ENCODE assay signal across 13 cellular contexts in the genomic region with DNA sequence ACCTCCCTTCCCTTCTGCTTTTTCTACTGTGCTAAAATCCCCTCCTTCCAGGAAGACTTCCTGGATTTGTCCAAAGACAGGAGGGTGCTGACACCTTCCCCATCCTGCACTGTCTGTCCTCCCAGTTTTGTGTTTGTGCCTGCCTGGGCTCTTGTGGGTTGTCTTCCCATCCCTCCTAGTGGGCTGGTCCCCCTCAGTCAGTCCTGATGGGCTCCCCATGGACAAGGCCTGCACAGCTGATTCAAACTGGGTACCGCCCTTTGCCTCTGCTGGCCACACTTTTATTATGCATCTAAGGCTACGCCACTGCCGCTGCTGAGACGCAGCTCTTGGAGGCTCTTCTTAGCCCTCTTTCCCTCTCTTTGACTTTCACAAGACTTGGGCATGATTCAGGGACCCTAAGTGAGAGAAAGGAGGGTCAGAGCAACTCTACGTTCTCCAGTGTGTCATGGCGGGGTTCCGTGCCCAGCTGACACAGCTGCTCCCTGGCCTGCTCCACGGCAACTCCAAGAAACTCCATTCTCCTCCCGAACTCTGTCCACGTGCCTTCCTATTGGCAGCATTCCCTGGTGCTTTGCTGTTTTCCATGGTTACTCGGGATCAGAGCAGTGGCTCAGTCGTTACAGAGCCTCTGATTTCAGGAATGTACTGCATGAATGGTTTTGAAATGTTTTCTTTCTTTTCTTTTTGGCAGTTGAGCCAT. TPM values are rescaled to one million over a fixed set of nuclear protein-coding genes. Genes with fewer than 3 reads are reported as not detected.
A peak's percentile ranks its signal among the peaks of the same experiment; 100 is the strongest.
DNase-seq lines count a peak whose midpoint lies in the region; ATAC-seq, FAIRE-seq and TF ChIP-seq lines count a peak whose summit lies in the region.
"Had no signal": no experiment of that assay in that cellular context is flagged by ENCODE, and none has a peak within 500 bp of the region (broad histone marks: within the 10 kb centered on the region; RNA-seq: fewer than 3 reads in every experiment).

No MANE protein-coding gene starts in this region.

- H3K4me1 ChIP-seq in endothelial cell of umbilical vein (ENCODE audit: control insufficient read depth, extremely low read depth, insufficient read depth, low read length) (no peaks in the 10 kb centered on the region), left lung (no peaks in the 10 kb centered on the region), stomach (peaks cover 0 to 15% (median 5%) of the 10 kb centered on the region in 4 donors)

- DNase-seq in endothelial cell of umbilical vein (ENCODE audit: low read depth, low spot score) (peak; percentile 23), left lung (peak in 1 of 2 donors; percentile 53), stomach (no peak), MG63 (no peak)
- DNase-seq in activated CD8-positive, alpha-beta T cell treated with anti-CD3 and anti-CD28 coated beads, Interleukin-2, amount 10 ng/mL, durations not matched to agents 7 days and 5 days: no peak
- DNase-seq in activated T-helper 1 cell treated with anti-CD3 and anti-CD28 coated beads, Interleukin-12 subunit alpha, Interleukin-12 subunit beta, Interleukin-2, Interleukin-4 antibody, amounts not matched to agents 30 ng/mL and 10 ng/mL and 1 ng/mL, durations not matched to agents 14 hours and 24 hours and 36 hours (ENCODE audit: low spot score): no peak
- DNase-seq: NCI-H526, T-helper 9 cell had no signal

- dilution Hi-C loops in endothelial cell of umbilical vein (cut with MboI; ENCODE audit: extremely low pct_ligation_motif_present, low sequenced_read_pairs): no loop called here

- H3K9me3 ChIP-seq in endothelial cell of umbilical vein (replicated peaks; ENCODE audit: control insufficient read depth, insufficient read depth, low read length): no peaks in the 10 kb centered on the region
- H3K9me3 ChIP-seq in left lung: no peaks in the 10 kb centered on the region
- H3K9me3 ChIP-seq in stomach: no peaks in the 10 kb centered on the region
- H3K9me3 ChIP-seq in MG63: no peaks in the 10 kb centered on the region

- no peaks in the 10 kb centered on the region for H3K4me1 Mint-ChIP-seq in activated CD8-positive, alpha-beta T cell treated with anti-CD3 and anti-CD28 coated beads, Interleukin-2, amount 10 ng/mL, durations not matched to agents 7 days and 5 days (ENCODE audit: low read depth)
- no peaks in the 10 kb centered on the region for H3K4me1 Mint-ChIP-seq in activated T-helper 1 cell treated with anti-CD3 and anti-CD28 coated beads, Interleukin-12 subunit alpha, Interleukin-12 subunit beta, Interleukin-2, Interleukin-4 antibody, amounts not matched to agents 30 ng/mL and 10 ng/mL and 1 ng/mL, durations not matched to agents 14 hours and 24 hours and 36 hours (ENCODE audit: low read depth)

- TF ChIP-seq POLR2A in endothelial cell of umbilical vein (IDR thresholded peaks at IDR 0.05; ENCODE audit: low read depth, low read length) (no peak), stomach (IDR thresholded peaks at IDR 0.05) (no peak)

- TF ChIP-seq EP300 in Ishikawa (IDR thresholded peaks at IDR 0.05; ENCODE audit: borderline replicate concordance) (no peak; the same call in 1 of the 2 replicates), stomach (IDR thresholded peaks at IDR 0.05) (no peak)

- no peak for TF ChIP-seq RAD21 in Ishikawa (IDR thresholded peaks at IDR 0.05; ENCODE audit: low read depth)

- no peak overlapping the region for H3K27ac Mint-ChIP-seq in activated CD8-positive, alpha-beta T cell treated with anti-CD3 and anti-CD28 coated beads, Interleukin-2, amount 10 ng/mL, durations not matched to agents 7 days and 5 days
- H3K27ac Mint-ChIP-seq in activated T-helper 1 cell treated with anti-CD3 and anti-CD28 coated beads, Interleukin-12 subunit alpha, Interleukin-12 subunit beta, Interleukin-2, Interleukin-4 antibody, amounts not matched to agents 30 ng/mL and 10 ng/mL and 1 ng/mL, durations not matched to agents 14 hours and 24 hours and 36 hours: no peak overlapping the region

- H3K9ac ChIP-seq in endothelial cell of umbilical vein (replicated peaks; ENCODE audit: extremely low read depth, insufficient read depth, low read length): no peak overlapping the region

- intact Hi-C loops in endothelial cell of umbilical vein (cut with micrococcal nuclease) (no loop called here), left lung (cut with DNase I) (no loop called here), stomach (cut with DNase I; ENCODE audit: low total_unique reads) (loop anchor here (5.0 to 10.0 kb wide), 2 partner anchors 496 to 604 kb away; no protein-coding TSS in a partner anchor)
- intact Hi-C loops in activated T-helper 1 cell treated with anti-CD3 and anti-CD28 coated beads, Interleukin-12 subunit alpha, Interleukin-12 subunit beta, Interleukin-2, Interleukin-4 antibody, amounts not matched to agents 30 ng/mL and 10 ng/mL and 1 ng/mL, durations not matched to agents 14 hours and 24 hours and 36 hours (cut with micrococcal nuclease): loop anchor here (5.0 kb wide), 1 partner anchor 214 kb away; no protein-coding TSS in a partner anchor

- no peak overlapping the region for H3K27ac ChIP-seq in endothelial cell of umbilical vein (ENCODE audit: insufficient read depth, low read depth, low read length)
- H3K27ac ChIP-seq in left lung: peak overlapping the region in 1 of 2 donors; percentile 15
- peak overlapping the region in 3 of 5 donors; percentile 9 to 53 (median 47) for H3K27ac ChIP-seq in stomach

- WGBS in stomach, 5 donors: 43 to 58% (median 52%) methylated on average over 11 to 12 of the region's 12 CpGs

- no peaks in the 10 kb centered on the region for H3K9me3 Mint-ChIP-seq in activated CD8-positive, alpha-beta T cell treated with anti-CD3 and anti-CD28 coated beads, Interleukin-2, amount 10 ng/mL, durations not matched to agents 7 days and 5 days (ENCODE audit: insufficient read depth)
- no peaks in the 10 kb centered on the region for H3K9me3 Mint-ChIP-seq in activated T-helper 1 cell treated with anti-CD3 and anti-CD28 coated beads, Interleukin-12 subunit alpha, Interleukin-12 subunit beta, Interleukin-2, Interleukin-4 antibody, amounts not matched to agents 30 ng/mL and 10 ng/mL and 1 ng/mL, durations not matched to agents 14 hours and 24 hours and 36 hours

- no peak overlapping the region for H3K4me3 ChIP-seq in endothelial cell of umbilical vein (replicated peaks in 1 of 3; ENCODE audit: insufficient read depth in 1 of 3, low read depth in 1 of 3, low read length in 3 of 3)
- H3K4me3 ChIP-seq in left lung: no peak overlapping the region
- H3K4me3 ChIP-seq in stomach: no peak overlapping the region
- no peak overlapping the region for H3K4me3 ChIP-seq in MG63

- H3K27me3 Mint-ChIP-seq in activated CD8-positive, alpha-beta T cell treated with anti-CD3 and anti-CD28 coated beads, Interleukin-2, amount 10 ng/mL, durations not matched to agents 7 days and 5 days (ENCODE audit: low read depth): peaks cover 31% of the 10 kb centered on the region
- H3K27me3 Mint-ChIP-seq in activated T-helper 1 cell treated with anti-CD3 and anti-CD28 coated beads, Interleukin-12 subunit alpha, Interleukin-12 subunit beta, Interleukin-2, Interleukin-4 antibody, amounts not matched to agents 30 ng/mL and 10 ng/mL and 1 ng/mL, durations not matched to agents 14 hours and 24 hours and 36 hours (ENCODE audit: insufficient read depth): peaks cover 14% of the 10 kb centered on the region

- H3K9me1 ChIP-seq in endothelial cell of umbilical vein (replicated peaks; ENCODE audit: control insufficient read depth, extremely low read depth, insufficient read depth, low read length): no peaks in the 10 kb centered on the region

- H2AFZ ChIP-seq in endothelial cell of umbilical vein (ENCODE audit: low read depth, low read length): no peak overlapping the region

- no peaks in the 10 kb centered on the region for H3K79me2 ChIP-seq in endothelial cell of umbilical vein (ENCODE audit: control insufficient read depth, insufficient read depth, low read length)

- H3K36me3 Mint-ChIP-seq in activated CD8-positive, alpha-beta T cell treated with anti-CD3 and anti-CD28 coated beads, Interleukin-2, amount 10 ng/mL, durations not matched to agents 7 days and 5 days (ENCODE audit: low read depth): no peaks in the 10 kb centered on the region
- no peaks in the 10 kb centered on the region for H3K36me3 Mint-ChIP-seq in activated T-helper 1 cell treated with anti-CD3 and anti-CD28 coated beads, Interleukin-12 subunit alpha, Interleukin-12 subunit beta, Interleukin-2, Interleukin-4 antibody, amounts not matched to agents 30 ng/mL and 10 ng/mL and 1 ng/mL, durations not matched to agents 14 hours and 24 hours and 36 hours (ENCODE audit: low read depth)

- BruUV-seq in endothelial cell of umbilical vein (replicated peaks; lab: Mats Ljungman, UMichigan): no TSS peak

- H3K4me3 Mint-ChIP-seq in activated CD8-positive, alpha-beta T cell treated with anti-CD3 and anti-CD28 coated beads, Interleukin-2, amount 10 ng/mL, durations not matched to agents 7 days and 5 days: no peak overlapping the region
- no peak overlapping the region for H3K4me3 Mint-ChIP-seq in activated T-helper 1 cell treated with anti-CD3 and anti-CD28 coated beads, Interleukin-12 subunit alpha, Interleukin-12 subunit beta, Interleukin-2, Interleukin-4 antibody, amounts not matched to agents 30 ng/mL and 10 ng/mL and 1 ng/mL, durations not matched to agents 14 hours and 24 hours and 36 hours

- peaks cover 13 to 17% of the 10 kb centered on the region in 2 experiments for H3K27me3 ChIP-seq in endothelial cell of umbilical vein (ENCODE audit: control insufficient read depth in 2 of 2, insufficient read depth in 2 of 2, low read length in 2 of 2)
- H3K27me3 ChIP-seq in left lung: peaks cover 0 to 23% of the 10 kb centered on the region in 2 donors
- peaks cover 0 to 8% (median 0%) of the 10 kb centered on the region in 3 donors for H3K27me3 ChIP-seq in stomach
- H3K27me3 ChIP-seq in MG63: no peaks in the 10 kb centered on the region

- TF ChIP-seq CTCF in endothelial cell of umbilical vein (IDR thresholded peaks at IDR 0.05; ENCODE audit: extremely low read depth in 1 of 2, insufficient read depth in 1 of 2, low read depth in 1 of 2, low read length in 2 of 2) (no peak), left lung (IDR thresholded peaks at IDR 0.05) (no peak), stomach (IDR thresholded peaks at IDR 0.05) (no peak)

- POLR2A ChIA-PET in endothelial cell of umbilical vein (lab: Charles Lee): no interaction called here
- POLR2A ChIA-PET in activated CD8-positive, alpha-beta T cell treated with anti-CD3 and anti-CD28 coated beads, Interleukin-2, amount 10 ng/mL, durations not matched to agents 7 days and 5 days (lab: Charles Lee): interaction anchor here (0.6 kb wide), 1 partner anchor 502 kb away, joined by 4 read pairs; no protein-coding TSS in a partner anchor

- CTCF ChIA-PET in endothelial cell of umbilical vein (lab: Charles Lee): interaction anchor here (1.5 to 8.3 kb wide), 9 partner anchors 9 to 610 kb away, joined by 5 to 126 read pairs (median 15); no protein-coding TSS in a partner anchor
- CTCF ChIA-PET in activated CD8-positive, alpha-beta T cell treated with anti-CD3 and anti-CD28 coated beads, Interleukin-2, amount 10 ng/mL, durations not matched to agents 7 days and 5 days (lab: Charles Lee): interaction anchor here (1.2 to 3.7 kb wide), 12 partner anchors 9 to 527 kb away, joined by 3 to 44 read pairs (median 8); partner anchors contain the start of gene KRT84

- no peak overlapping the region for H3K4me2 ChIP-seq in endothelial cell of umbilical vein (ENCODE audit: insufficient read depth, low read length)

- peak; percentile 54 for ATAC-seq in left lung
- ATAC-seq in activated CD8-positive, alpha-beta T cell treated with anti-CD3 and anti-CD28 coated beads, Interleukin-2, amount 10 ng/mL, durations not matched to agents 7 days and 5 days: no peak
- ATAC-seq in GM19351 (IDR thresholded peaks at IDR 0.05; ENCODE audit: unreplicated experiment): no peak

- no peak for FAIRE-seq in endothelial cell of umbilical vein (lab: Jason Lieb, UNC)
- FAIRE-seq: G401.6 had no signal

- no peaks in the 10 kb centered on the region for H3K36me3 ChIP-seq in endothelial cell of umbilical vein (ENCODE audit: control insufficient read depth in 2 of 2, extremely low read depth in 1 of 2, insufficient read depth in 2 of 2, low read length in 2 of 2)
- H3K36me3 ChIP-seq in left lung: no peaks in the 10 kb centered on the region
- no peaks in the 10 kb centered on the region for H3K36me3 ChIP-seq in stomach
- no peaks in the 10 kb centered on the region for H3K36me3 ChIP-seq in MG63

- H4K20me1 ChIP-seq in endothelial cell of umbilical vein (replicated peaks; ENCODE audit: control insufficient read depth, extremely low read depth, insufficient read depth, low read length): no peaks in the 10 kb centered on the region

RNA-seq across cellular contexts. Expression of gene KRT85, which starts 3.8 kb away (rescaled TPM):
- total RNA-seq in endothelial cell of umbilical vein (not detected in 2 replicates), left lung (not detected), stomach (not detected)
- polyA plus RNA-seq in endothelial cell of umbilical vein (not detected in 2 replicates), stomach (not detected)
- not detected in 2 replicates for polyA plus RNA-seq in endothelial cell of umbilical vein (2011; cell fraction: cytosol; rRNA removed)
- not detected in 2 replicates for polyA plus RNA-seq in endothelial cell of umbilical vein (2011; cell fraction: nucleus; rRNA removed)
- not detected in 2 replicates for polyA plus RNA-seq in endothelial cell of umbilical vein (2012)
- polyA minus RNA-seq in endothelial cell of umbilical vein: not detected in 2 replicates
- not detected for polyA minus RNA-seq in endothelial cell of umbilical vein (2011; cell fraction: cytosol; rRNA and poly(A)+ RNA removed)
- polyA minus RNA-seq in endothelial cell of umbilical vein (2011; cell fraction: nucleus; rRNA and poly(A)+ RNA removed): not detected in 2 replicates
- total RNA-seq in activated CD8-positive, alpha-beta T cell treated with anti-CD3 and anti-CD28 coated beads, Interleukin-2, amount 10 ng/mL, durations not matched to agents 7 days and 5 days: not detected
- not detected in 2 replicates for total RNA-seq in activated T-helper 1 cell treated with anti-CD3 and anti-CD28 coated beads, Interleukin-12 subunit alpha, Interleukin-12 subunit beta, Interleukin-2, Interleukin-4 antibody, amounts not matched to agents 30 ng/mL and 10 ng/mL and 1 ng/mL, durations not matched to agents 14 hours and 24 hours and 36 hours
- total RNA-seq in MG63 (2014; rRNA removed; shearing (Covaris generic); ENCODE audit: low replicate concordance): not detected in 2 replicates
- total RNA-seq: mesenteric fat pad had no signal
- polyA plus RNA-seq: adipose tissue had no signal

RNA-seq across cellular contexts. Expression of gene KRT84, which starts 14.4 kb away (rescaled TPM):
- not detected in 2 replicates for total RNA-seq in endothelial cell of umbilical vein
- not detected in 2 replicates for polyA plus RNA-seq in endothelial cell of umbilical vein
- polyA plus RNA-seq in endothelial cell of umbilical vein (2011; cell fraction: cytosol; rRNA removed): not detected in 2 replicates
- polyA plus RNA-seq in endothelial cell of umbilical vein (2011; cell fraction: nucleus; rRNA removed): not detected in 2 replicates
- not detected in 2 replicates for polyA plus RNA-seq in endothelial cell of umbilical vein (2012)
- polyA minus RNA-seq in endothelial cell of umbilical vein: not detected in 2 replicates
- not detected for polyA minus RNA-seq in endothelial cell of umbilical vein (2011; cell fraction: cytosol; rRNA and poly(A)+ RNA removed)
- not detected in 2 replicates for polyA minus RNA-seq in endothelial cell of umbilical vein (2011; cell fraction: nucleus; rRNA and poly(A)+ RNA removed)
- not detected for total RNA-seq in left lung
- not detected for total RNA-seq in stomach
- not detected for polyA plus RNA-seq in stomach
- not detected for total RNA-seq in activated CD8-positive, alpha-beta T cell treated with anti-CD3 and anti-CD28 coated beads, Interleukin-2, amount 10 ng/mL, durations not matched to agents 7 days and 5 days
- total RNA-seq in activated T-helper 1 cell treated with anti-CD3 and anti-CD28 coated beads, Interleukin-12 subunit alpha, Interleukin-12 subunit beta, Interleukin-2, Interleukin-4 antibody, amounts not matched to agents 30 ng/mL and 10 ng/mL and 1 ng/mL, durations not matched to agents 14 hours and 24 hours and 36 hours: not detected in 2 replicates
- not detected in 2 replicates for total RNA-seq in MG63 (2014; rRNA removed; shearing (Covaris generic); ENCODE audit: low replicate concordance)
- total RNA-seq: mesenteric fat pad had no signal
- polyA plus RNA-seq: adipose tissue had no signal

RNA-seq across cellular contexts. Expression of gene KRT82, which starts 35.1 kb away (rescaled TPM):
- total RNA-seq in endothelial cell of umbilical vein: not detected in 2 replicates
- polyA plus RNA-seq in endothelial cell of umbilical vein: not detected in 2 replicates
- not detected in 2 replicates for polyA plus RNA-seq in endothelial cell of umbilical vein (2011; cell fraction: cytosol; rRNA removed)
- polyA plus RNA-seq in endothelial cell of umbilical vein (2011; cell fraction: nucleus; rRNA removed): not detected in 2 replicates
- polyA plus RNA-seq in endothelial cell of umbilical vein (2012): not detected in 2 replicates
- polyA minus RNA-seq in endothelial cell of umbilical vein: not detected in 2 replicates
- polyA minus RNA-seq in endothelial cell of umbilical vein (2011; cell fraction: cytosol; rRNA and poly(A)+ RNA removed): not detected
- not detected in 2 replicates for polyA minus RNA-seq in endothelial cell of umbilical vein (2011; cell fraction: nucleus; rRNA and poly(A)+ RNA removed)
- total RNA-seq in left lung: not detected
- not detected for total RNA-seq in stomach
- polyA plus RNA-seq in stomach: not detected
- total RNA-seq in activated CD8-positive, alpha-beta T cell treated with anti-CD3 and anti-CD28 coated beads, Interleukin-2, amount 10 ng/mL, durations not matched to agents 7 days and 5 days: not detected
- not detected in 2 replicates for total RNA-seq in activated T-helper 1 cell treated with anti-CD3 and anti-CD28 coated beads, Interleukin-12 subunit alpha, Interleukin-12 subunit beta, Interleukin-2, Interleukin-4 antibody, amounts not matched to agents 30 ng/mL and 10 ng/mL and 1 ng/mL, durations not matched to agents 14 hours and 24 hours and 36 hours
- total RNA-seq in MG63 (2014; rRNA removed; shearing (Covaris generic); ENCODE audit: low replicate concordance): not detected in 2 replicates
- total RNA-seq: mesenteric fat pad had no signal
- polyA plus RNA-seq: adipose tissue had no signal

RNA-seq across cellular contexts. Expression of gene KRT83, which starts 49.9 kb away (rescaled TPM):
- total RNA-seq in endothelial cell of umbilical vein: not detected in 2 replicates
- polyA plus RNA-seq in endothelial cell of umbilical vein: not detected in 2 replicates
- not detected in 2 replicates for polyA plus RNA-seq in endothelial cell of umbilical vein (2011; cell fraction: cytosol; rRNA removed)
- not detected in 2 replicates for polyA plus RNA-seq in endothelial cell of umbilical vein (2011; cell fraction: nucleus; rRNA removed)
- not detected in 2 replicates for polyA plus RNA-seq in endothelial cell of umbilical vein (2012)
- not detected in 2 replicates for polyA minus RNA-seq in endothelial cell of umbilical vein
- polyA minus RNA-seq in endothelial cell of umbilical vein (2011; cell fraction: cytosol; rRNA and poly(A)+ RNA removed): 1.0 TPM
- not detected in 2 replicates for polyA minus RNA-seq in endothelial cell of umbilical vein (2011; cell fraction: nucleus; rRNA and poly(A)+ RNA removed)
- not detected for total RNA-seq in left lung
- not detected for total RNA-seq in stomach
- not detected for polyA plus RNA-seq in stomach
- not detected for total RNA-seq in activated CD8-positive, alpha-beta T cell treated with anti-CD3 and anti-CD28 coated beads, Interleukin-2, amount 10 ng/mL, durations not matched to agents 7 days and 5 days
- not detected in 2 replicates for total RNA-seq in activated T-helper 1 cell treated with anti-CD3 and anti-CD28 coated beads, Interleukin-12 subunit alpha, Interleukin-12 subunit beta, Interleukin-2, Interleukin-4 antibody, amounts not matched to agents 30 ng/mL and 10 ng/mL and 1 ng/mL, durations not matched to agents 14 hours and 24 hours and 36 hours
- not detected in 2 replicates for total RNA-seq in MG63 (2014; rRNA removed; shearing (Covaris generic); ENCODE audit: low replicate concordance)
- total RNA-seq: mesenteric fat pad had no signal
- polyA plus RNA-seq: adipose tissue had no signal

Comparison
In these comparisons a context has a peak if more than half of its experiments do, and no peak if none do; other contexts are left out.
1. intact Hi-C loops: an anchor here in stomach (5.0 to 10.0 kb wide) and activated T-helper 1 cell treated with anti-CD3 and anti-CD28 coated beads, Interleukin-12 subunit alpha, Interleukin-12 subunit beta, Interleukin-2, Interleukin-4 antibody, amounts not matched to agents 30 ng/mL and 10 ng/mL and 1 ng/mL, durations not matched to agents 14 hours and 24 hours and 36 hours (5.0 kb wide); none called in endothelial cell of umbilical vein and left lung.